Comparison of ENCODE assay signal across 25 cellular contexts in genomic region chr12:124098887-124099286, GRCh38.
DNase-seq lines count a peak whose midpoint lies in the region; ATAC-seq and TF ChIP-seq lines count a peak whose summit lies in the region.
"Had no signal": no experiment of that assay in that cellular context is flagged by ENCODE, and none has a peak within 500 bp of the region (broad histone marks: within the 10 kb centered on the region; RNA-seq: fewer than 3 reads in every experiment).

No MANE protein-coding gene starts in this region.

- no peaks in the 10 kb centered on the region for H3K9me3 ChIP-seq in heart right ventricle
- peaks cover 0 to 10% of the 10 kb centered on the region in 2 donors for H3K9me3 ChIP-seq in neuronal stem cell (replicated peaks in 1 of 2; ENCODE audit: control insufficient read depth in 2 of 2, insufficient read depth in 1 of 2, low read depth in 1 of 2, low read length in 2 of 2)
- no peaks in the 10 kb centered on the region for H3K9me3 ChIP-seq in HAP-1
- H3K9me3 ChIP-seq: left lung, sigmoid colon had no signal

- H3K79me1 ChIP-seq in neuronal stem cell (ENCODE audit: low read depth, low read length) = no peaks in the 10 kb centered on the region

- no peak overlapping the region for H3K14ac ChIP-seq in neuronal stem cell (ENCODE audit: low read length)

- peaks cover 9 to 17% of the 10 kb centered on the region in 2 donors for H3K27me3 Mint-ChIP-seq in T-cell

- no peak overlapping the region for H3K27ac Mint-ChIP-seq in T-cell
- H3K27ac Mint-ChIP-seq: activated CD8-positive, alpha-beta memory T cell treated with anti-CD3 and anti-CD28 coated beads, Interleukin-2, amount 10 ng/mL, durations not matched to agents 7 days and 5 days; naive B cell; stimulated activated effector memory CD8-positive, alpha-beta T cell treated with anti-CD3 and anti-CD28 coated beads, Interleukin-12 subunit alpha, Interleukin-12 subunit beta, amount 100 ng/mL, for 72 hours had no signal

- peaks cover 0 to 18% (median 0%) of the 10 kb centered on the region in 7 donors for H3K27me3 ChIP-seq in heart right ventricle
- H3K27me3 ChIP-seq in neuronal stem cell (ENCODE audit: control insufficient read depth in 3 of 3, insufficient read depth in 3 of 3, low read depth in 1 of 3, low read length in 3 of 3) = no peaks in the 10 kb centered on the region
- no peaks in the 10 kb centered on the region for H3K27me3 ChIP-seq in HAP-1 (ENCODE audit: low read depth)
- H3K27me3 ChIP-seq: sigmoid colon had no signal

- H2BK12ac ChIP-seq in neuronal stem cell (ENCODE audit: low read length) = no peak overlapping the region

- WGBS in heart right ventricle, 2 donors = 78 to 79% methylated on average over 8 of the region's 8 CpGs
- no CpG with 5 or more reads among the region's 8 CpGs for WGBS in neuronal stem cell (ENCODE audit: extremely low coverage in 2 of 2, insufficient read length in 2 of 2, insufficient replicate concordance in 1 of 2), 2 donors

- H3K4me3 ChIP-seq in heart right ventricle (no peak overlapping the region), neuronal stem cell (ENCODE audit: low read length in 2 of 2) (no peak overlapping the region), HAP-1 (no peak overlapping the region)
- H3K4me3 ChIP-seq: left lung, sigmoid colon had no signal

- ATAC-seq in heart right ventricle (no peak), HG02588 (IDR thresholded peaks at IDR 0.05; ENCODE audit: unreplicated experiment) (no peak), T-cell (replicated peaks in 1 of 4) (no peak), left colon (no peak)
- ATAC-seq: activated CD8-positive, alpha-beta memory T cell treated with anti-CD3 and anti-CD28 coated beads, Interleukin-2, amount 10 ng/mL, durations not matched to agents 7 days and 5 days; left lung; PC-3; Right ventricle myocardium inferior; stimulated activated effector memory CD8-positive, alpha-beta T cell treated with anti-CD3 and anti-CD28 coated beads, Interleukin-12 subunit alpha, Interleukin-12 subunit beta, amount 100 ng/mL, for 72 hours had no signal

- no peak overlapping the region for H3K4me3 Mint-ChIP-seq in T-cell
- H3K4me3 Mint-ChIP-seq: activated CD8-positive, alpha-beta memory T cell treated with anti-CD3 and anti-CD28 coated beads, Interleukin-2, amount 10 ng/mL, durations not matched to agents 7 days and 5 days; naive B cell; stimulated activated effector memory CD8-positive, alpha-beta T cell treated with anti-CD3 and anti-CD28 coated beads, Interleukin-12 subunit alpha, Interleukin-12 subunit beta, amount 100 ng/mL, for 72 hours had no signal

- in situ Hi-C loops in HAP-1 (cut with MboI; ENCODE audit: low sequenced_read_pairs) = no loop called here

- H2BK120ac ChIP-seq in neuronal stem cell (ENCODE audit: low read depth, low read length) = no peak overlapping the region

- H3K18ac ChIP-seq in neuronal stem cell (ENCODE audit: low read length) = no peak overlapping the region

- H2BK15ac ChIP-seq in neuronal stem cell (ENCODE audit: low read length) = no peak overlapping the region

- H2BK5ac ChIP-seq in neuronal stem cell (ENCODE audit: low read length) = no peak overlapping the region

- H3K9ac ChIP-seq in neuronal stem cell (ENCODE audit: low read depth, low read length, poor library complexity) = no peak overlapping the region

- H3K27ac ChIP-seq in heart right ventricle (no peak overlapping the region), neuronal stem cell (replicated peaks; ENCODE audit: low read length) (no peak overlapping the region)
- H3K27ac ChIP-seq: 22Rv1, left lung had no signal

- H3K23ac ChIP-seq in neuronal stem cell (ENCODE audit: low read depth, low read length, poor library complexity) = no peak overlapping the region

- no peaks in the 10 kb centered on the region for H3K36me3 Mint-ChIP-seq in T-cell
- H3K36me3 Mint-ChIP-seq: activated CD8-positive, alpha-beta memory T cell treated with anti-CD3 and anti-CD28 coated beads, Interleukin-2, amount 10 ng/mL, durations not matched to agents 7 days and 5 days; naive B cell; stimulated activated effector memory CD8-positive, alpha-beta T cell treated with anti-CD3 and anti-CD28 coated beads, Interleukin-12 subunit alpha, Interleukin-12 subunit beta, amount 100 ng/mL, for 72 hours had no signal

- no peak overlapping the region for H3K4ac ChIP-seq in neuronal stem cell (ENCODE audit: low read length)

- H2AK5ac ChIP-seq in neuronal stem cell (ENCODE audit: low read depth, low read length) = no peak overlapping the region

- H4K8ac ChIP-seq in neuronal stem cell (ENCODE audit: low read depth, low read length) = no peak overlapping the region

- no peaks in the 10 kb centered on the region for H3K4me1 Mint-ChIP-seq in T-cell
- H3K4me1 Mint-ChIP-seq: activated CD8-positive, alpha-beta memory T cell treated with anti-CD3 and anti-CD28 coated beads, Interleukin-2, amount 10 ng/mL, durations not matched to agents 7 days and 5 days; naive B cell; stimulated activated effector memory CD8-positive, alpha-beta T cell treated with anti-CD3 and anti-CD28 coated beads, Interleukin-12 subunit alpha, Interleukin-12 subunit beta, amount 100 ng/mL, for 72 hours had no signal

- peak; percentile 35 for DNase-seq in cardiac septum (ENCODE audit: low spot score)
- DNase-seq in heart right ventricle = no peak
- DNase-seq in hippocampal formation (lab: John Stamatoyannopoulos, UW) = peak; percentile 39 to 57
- DNase-seq in neuronal stem cell (ENCODE audit: low spot score) = no peak
- no peak for DNase-seq in HAP-1 (ENCODE audit: low spot score in 2 of 2)
- DNase-seq in T-cell = no peak
- no peak for DNase-seq in left colon
- DNase-seq: activated CD4-positive, alpha-beta T cell treated with anti-CD3 and anti-CD28 coated beads, Interleukin-2, amount 50 U/mL, for 1 hour; activated CD8-positive, alpha-beta memory T cell treated with anti-CD3 and anti-CD28 coated beads, Interleukin-2, amount 10 ng/mL, durations not matched to agents 7 days and 5 days; activated naive CD4-positive, alpha-beta T cell; activated T-cell treated with anti-CD3 and anti-CD28 coated beads, Interleukin-2, amount 50 U/mL, for 48 hours; effector memory CD4-positive, alpha-beta T cell; left lung; mesendoderm; naive B cell; NCI-H1694 treated with DMSO at 0.1 percent for 48 hours; NK-92 treated with Interleukin-12 subunit alpha and Interleukin-12 subunit beta, amount 100 ng/mL, for 24 hours; PC-3; sigmoid colon; stimulated activated CD4-positive, alpha-beta T cell treated with anti-CD3 and anti-CD28 coated beads, Interleukin-4, amount 100 ng/mL, for 24 hours; T1000 had no signal

- peaks cover 0 to 5% (median 0%) of the 10 kb centered on the region in 9 donors for H3K4me1 ChIP-seq in heart right ventricle
- peaks cover 19 to 24% of the 10 kb centered on the region in 2 donors for H3K4me1 ChIP-seq in neuronal stem cell (ENCODE audit: control insufficient read depth in 2 of 2, insufficient read depth in 1 of 2, low read depth in 1 of 2, low read length in 2 of 2)
- H3K4me1 ChIP-seq in HAP-1 = no peaks in the 10 kb centered on the region
- H3K4me1 ChIP-seq: left lung had no signal

- H3K9me3 Mint-ChIP-seq in T-cell = no peaks in the 10 kb centered on the region
- H3K9me3 Mint-ChIP-seq: stimulated activated effector memory CD8-positive, alpha-beta T cell treated with anti-CD3 and anti-CD28 coated beads, Interleukin-12 subunit alpha, Interleukin-12 subunit beta, amount 100 ng/mL, for 72 hours had no signal

- H3K36me3 ChIP-seq in heart right ventricle (no peaks in the 10 kb centered on the region), neuronal stem cell (replicated peaks in 1 of 2; ENCODE audit: control insufficient read depth in 2 of 2, insufficient read depth in 2 of 2, low read length in 2 of 2) (no peaks in the 10 kb centered on the region), HAP-1 (replicated peaks) (no peaks in the 10 kb centered on the region)
- H3K36me3 ChIP-seq: left lung, sigmoid colon had no signal

- H2AFZ ChIP-seq in neuronal stem cell (ENCODE audit: low read length) = peak overlapping the region; percentile 27

- H4K91ac ChIP-seq in neuronal stem cell (ENCODE audit: low read depth, low read length, poor library complexity) = no peak overlapping the region

- intact Hi-C loops in cardiac septum (cut with DNase I) (no loop called here), heart right ventricle (cut with DNase I) (no loop called here), left colon (cut with DNase I, micrococcal nuclease) (no loop called here)

- CTCF ChIA-PET in T-cell (lab: Charles Lee) = no interaction called here

- no peak for TF ChIP-seq CTCF in heart right ventricle (IDR thresholded peaks at IDR 0.05)

- no peak overlapping the region for H3K4me2 ChIP-seq in neuronal stem cell (ENCODE audit: insufficient read depth, low read length, poor library complexity, severe bottlenecking)

- POLR2A ChIA-PET in T-cell (lab: Charles Lee) = no interaction called here

Comparison
In these comparisons a context has a peak if more than half of its experiments do, and no peak if none do; other contexts are left out.
1. DNase-seq: peak in cardiac septum (single experiment) and hippocampal formation (2 of 2); none in heart right ventricle (0 of 2), neuronal stem cell (single experiment), HAP-1 (0 of 2), T-cell (0 of 34) and left colon (0 of 2).